In genomic region chr3:123741058-123741511, GRCh38 we compare ENCODE assay signal across 24 cellular contexts.
DNase-seq lines count a peak whose midpoint lies in the region; ATAC-seq, FAIRE-seq and TF ChIP-seq lines count a peak whose summit lies in the region.
"Had no signal": no experiment of that assay in that cellular context is flagged by ENCODE, and none has a peak within 500 bp of the region (broad histone marks: within the 10 kb centered on the region; RNA-seq: fewer than 3 reads in every experiment).

No MANE protein-coding gene starts in this region.

- TF ChIP-seq POLR2A in transverse colon (IDR thresholded peaks at IDR 0.05) = no peak

- peak overlapping the region; percentile 5 to 52 (median 46) for H3K27ac ChIP-seq in transverse colon
- H3K27ac ChIP-seq: body of pancreas, suprapubic skin had no signal

- DNase-seq in HFFc6 = no peak
- DNase-seq in bronchial epithelial cell (ENCODE audit: low read depth) = peak; percentile 26
- no peak for DNase-seq in left colon
- no peak for DNase-seq in transverse colon
- DNase-seq in activated effector memory CD4-positive, alpha-beta T cell treated with anti-CD3 and anti-CD28 coated beads, Interleukin-2, amount 50 U/mL, for 16 hours = no peak
- DNase-seq in BE2C = no peak
- DNase-seq in stimulated activated CD4-positive, alpha-beta T cell treated with anti-CD3 and anti-CD28 coated beads, Interleukin-12 subunit alpha, Interleukin-12 subunit beta, amount 100 ng/mL, for 4 hours = no peak
- DNase-seq: activated CD4-positive, alpha-beta T cell treated with anti-CD3 and anti-CD28 coated beads, Interleukin-2, amount 50 U/mL, for 48 hours; activated CD8-positive, alpha-beta memory T cell treated with anti-CD3 and anti-CD28 coated beads, Interleukin-2, amount 50 U/mL, for 48 hours; body of pancreas; CD4-positive, alpha-beta memory T cell; effector CD4-positive, alpha-beta T cell; KG1; NCI-H1436 treated with DMSO at 0.1 percent for 48 hours; NCI-H2107; Right ventricle myocardium superior; small intestine; stimulated activated CD4-positive, alpha-beta T cell treated with anti-CD3 and anti-CD28 coated beads, Interleukin-2, amount 100 ng/mL, for 48 hours had no signal

- TF ChIP-seq EP300 in transverse colon (IDR thresholded peaks at IDR 0.05; ENCODE audit: low read depth) = no peak

- 44 to 65% methylated on average over 2 to 3 of the region's 3 CpGs for WGBS in transverse colon (ENCODE audit: low coverage in 1 of 2), 2 donors

- peak; percentile 79 for ATAC-seq in left colon
- ATAC-seq: body of pancreas had no signal

- intact Hi-C loops in left colon (cut with DNase I, micrococcal nuclease) = no loop called here
- intact Hi-C loops in transverse colon (cut with DNase I; ENCODE audit: low total_unique reads) = no loop called here

- peak overlapping the region; percentile 94 for H3K27ac Mint-ChIP-seq in HFFc6
- H3K27ac Mint-ChIP-seq: activated naive CD8-positive, alpha-beta T cell; activated T-helper 2 cell treated with anti-CD3 and anti-CD28 coated beads, Interferon-gamma antibody, Interleukin-2, Interleukin-4, amounts not matched to agents 10 μg/mL and 5 μg/mL and 100 μg/mL, durations not matched to agents 14 hours and 24 hours and 36 hours; CD4-positive, alpha-beta memory T cell; stimulated activated memory B cell treated with anti-CD40 and anti-IgM and Interleukin-4, amounts not matched to agents 10 μg/mL and 1 μg/mL and 100 μg/mL, for 72 hours had no signal

- no peaks in the 10 kb centered on the region for H3K36me3 ChIP-seq in bronchial epithelial cell (ENCODE audit: control insufficient read depth, insufficient read depth, low read length)
- no peaks in the 10 kb centered on the region for H3K36me3 ChIP-seq in transverse colon
- H3K36me3 ChIP-seq in BE2C = no peaks in the 10 kb centered on the region
- H3K36me3 ChIP-seq: suprapubic skin had no signal

- H3K27me3 ChIP-seq in bronchial epithelial cell (ENCODE audit: control insufficient read depth, insufficient read depth, low read length) = no peaks in the 10 kb centered on the region
- H3K27me3 ChIP-seq in transverse colon = no peaks in the 10 kb centered on the region
- no peaks in the 10 kb centered on the region for H3K27me3 ChIP-seq in BE2C
- H3K27me3 ChIP-seq: body of pancreas, suprapubic skin had no signal

- no peaks in the 10 kb centered on the region for H3K9me3 ChIP-seq in transverse colon
- no peaks in the 10 kb centered on the region for H3K9me3 ChIP-seq in BE2C
- H3K9me3 ChIP-seq: body of pancreas, suprapubic skin had no signal

- peaks cover 90% of the 10 kb centered on the region for H3K4me1 Mint-ChIP-seq in HFFc6 (ENCODE audit: low read depth)
- H3K4me1 Mint-ChIP-seq: CD4-positive, alpha-beta memory T cell; stimulated activated memory B cell treated with anti-CD40 and anti-IgM and Interleukin-4, amounts not matched to agents 10 μg/mL and 1 μg/mL and 100 μg/mL, for 72 hours had no signal

- H3K4me3 Mint-ChIP-seq in HFFc6 = peak overlapping the region; percentile 34
- H3K4me3 Mint-ChIP-seq: activated naive CD8-positive, alpha-beta T cell; CD4-positive, alpha-beta memory T cell; stimulated activated memory B cell treated with anti-CD40 and anti-IgM and Interleukin-4, amounts not matched to agents 10 μg/mL and 1 μg/mL and 100 μg/mL, for 72 hours had no signal

- H3K4me1 ChIP-seq in transverse colon (peaks cover 0 to 26% (median 14%) of the 10 kb centered on the region in 4 donors), BE2C (no peaks in the 10 kb centered on the region)
- H3K4me1 ChIP-seq: body of pancreas, suprapubic skin had no signal

- H3K9me3 Mint-ChIP-seq in HFFc6 = peaks cover 1% of the 10 kb centered on the region; the same call in 1 of the 2 replicates
- H3K9me3 Mint-ChIP-seq: activated T-helper 2 cell treated with anti-CD3 and anti-CD28 coated beads, Interferon-gamma antibody, Interleukin-2, Interleukin-4, amounts not matched to agents 10 μg/mL and 5 μg/mL and 100 μg/mL, durations not matched to agents 14 hours and 24 hours and 36 hours; CD4-positive, alpha-beta memory T cell had no signal

- peaks cover 9% of the 10 kb centered on the region for H3K27me3 Mint-ChIP-seq in HFFc6 (ENCODE audit: insufficient read depth)
- H3K27me3 Mint-ChIP-seq: activated naive CD8-positive, alpha-beta T cell had no signal

- no peak for FAIRE-seq in bronchial epithelial cell (lab: Jason Lieb, UNC)
- FAIRE-seq: G401.6, small intestine had no signal

- TF ChIP-seq CTCF in HFFc6 (IDR thresholded peaks at IDR 0.05) = no peak
- no peak for TF ChIP-seq CTCF in bronchial epithelial cell (IDR thresholded peaks at IDR 0.05; ENCODE audit: insufficient read depth, low read length, severe bottlenecking)
- no peak for TF ChIP-seq CTCF in transverse colon (IDR thresholded peaks at IDR 0.05)
- no peak for TF ChIP-seq CTCF in BE2C (IDR thresholded peaks at IDR 0.05; ENCODE audit: low read depth, low read length)

- in situ Hi-C loops in transverse colon (cut with MboI; ENCODE audit: low pct_ligation_motif_present in 1 of 4, low pct_unique_long_range_greater_than_20kb in 1 of 4, low sequenced_read_pairs in 3 of 4) = no loop called here

- no peak overlapping the region for H3K4me3 ChIP-seq in bronchial epithelial cell (ENCODE audit: low read depth, low read length)
- no peak overlapping the region for H3K4me3 ChIP-seq in transverse colon
- no peak overlapping the region for H3K4me3 ChIP-seq in BE2C (ENCODE audit: low read depth, low read length)
- H3K4me3 ChIP-seq: body of pancreas, lung, suprapubic skin had no signal

- peaks cover 72% of the 10 kb centered on the region for H3K36me3 Mint-ChIP-seq in HFFc6 (ENCODE audit: low read depth)
- H3K36me3 Mint-ChIP-seq: activated naive CD8-positive, alpha-beta T cell; CD4-positive, alpha-beta memory T cell; stimulated activated memory B cell treated with anti-CD40 and anti-IgM and Interleukin-4, amounts not matched to agents 10 μg/mL and 1 μg/mL and 100 μg/mL, for 72 hours had no signal
